ENCODE assay signal across 16 cellular contexts in the genomic region with DNA sequence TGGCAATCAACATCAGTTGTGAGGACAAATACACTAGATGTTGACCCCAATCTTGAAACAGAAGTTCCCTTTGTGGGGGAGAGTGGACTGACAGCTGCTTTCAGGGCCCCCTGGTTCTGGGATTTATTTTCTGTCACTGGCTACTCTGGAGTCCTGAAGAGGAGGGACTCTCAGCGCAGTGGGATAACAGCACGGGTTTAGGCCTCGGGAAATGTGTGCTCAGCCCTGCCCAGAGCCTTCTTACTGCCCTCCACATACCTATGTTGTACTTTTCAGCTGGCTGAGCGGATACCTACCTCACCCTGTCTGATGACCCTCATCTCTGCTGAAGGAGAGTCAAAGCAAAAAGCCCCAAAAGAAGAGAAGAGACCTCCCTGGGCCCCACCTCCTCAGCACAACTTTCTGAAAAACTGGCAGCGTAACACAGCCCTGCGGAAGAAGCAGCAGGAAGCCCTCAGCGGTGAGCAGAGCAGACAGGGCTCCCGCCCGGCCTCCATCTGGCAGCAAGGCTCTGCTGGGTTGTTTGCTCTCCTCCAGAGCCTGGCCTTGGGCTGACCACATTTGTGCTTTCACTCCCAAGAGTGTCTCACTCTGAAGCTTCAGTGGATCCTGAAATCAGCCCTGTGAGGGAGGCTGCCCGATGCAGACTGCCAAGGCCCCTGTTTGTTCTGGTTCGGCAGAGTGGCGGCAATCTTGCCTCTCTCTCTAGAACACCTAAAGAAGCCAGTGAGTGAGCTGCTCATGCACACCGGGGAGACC. TPM values are rescaled to one million over a fixed set of nuclear protein-coding genes. Genes with fewer than 3 reads are reported as not detected.
DNase-seq lines count a peak whose midpoint lies in the region; ATAC-seq and TF ChIP-seq lines count a peak whose summit lies in the region.
"Had no signal": no experiment of that assay in that cellular context is flagged by ENCODE, and none has a peak within 500 bp of the region (broad histone marks: within the 10 kb centered on the region; RNA-seq: fewer than 3 reads in every experiment).

No MANE protein-coding gene starts in this region.

- CTCF ChIA-PET in activated naive CD4-positive, alpha-beta T cell treated with anti-CD3 and anti-CD28 coated beads, Interleukin-2, amount 10 ng/mL, durations not matched to agents 7 days and 5 days (lab: Charles Lee): interaction anchor here (1.0 kb wide), 1 partner anchor 24 kb away, joined by 3 read pairs; no protein-coding TSS in a partner anchor

- no peak for TF ChIP-seq CTCF in neural progenitor cell (IDR thresholded peaks at IDR 0.05)

- H3K27me3 Mint-ChIP-seq in activated naive CD4-positive, alpha-beta T cell treated with anti-CD3 and anti-CD28 coated beads, Interleukin-2, amount 10 ng/mL, durations not matched to agents 7 days and 5 days: no peaks in the 10 kb centered on the region
- peaks cover 10% of the 10 kb centered on the region for H3K27me3 Mint-ChIP-seq in neural progenitor cell (ENCODE audit: insufficient read depth, low read depth)
- no peaks in the 10 kb centered on the region for H3K27me3 Mint-ChIP-seq in activated T-cell treated with anti-CD3 and anti-CD28 coated beads, Interleukin-2, amount 50 U/mL, for 24 hours
- H3K27me3 Mint-ChIP-seq: activated CD4-positive, alpha-beta memory T cell treated with anti-CD3 and anti-CD28 coated beads, Interleukin-2, amount 10 ng/mL, durations not matched to agents 7 days and 5 days; effector memory CD8-positive, alpha-beta T cell had no signal

- no peaks in the 10 kb centered on the region for H3K27me3 ChIP-seq in neural progenitor cell

- no peaks in the 10 kb centered on the region for H3K9me3 Mint-ChIP-seq in activated naive CD4-positive, alpha-beta T cell treated with anti-CD3 and anti-CD28 coated beads, Interleukin-2, amount 10 ng/mL, durations not matched to agents 7 days and 5 days
- no peaks in the 10 kb centered on the region for H3K9me3 Mint-ChIP-seq in neural progenitor cell
- no peaks in the 10 kb centered on the region for H3K9me3 Mint-ChIP-seq in activated T-cell treated with anti-CD3 and anti-CD28 coated beads, Interleukin-2, amount 50 U/mL, for 24 hours
- H3K9me3 Mint-ChIP-seq in stimulated activated effector memory CD8-positive, alpha-beta T cell treated with anti-CD3 and anti-CD28 coated beads, Interleukin-12 subunit alpha, Interleukin-12 subunit beta, amount 100 ng/mL, for 72 hours: no peaks in the 10 kb centered on the region
- H3K9me3 Mint-ChIP-seq: activated CD4-positive, alpha-beta memory T cell treated with anti-CD3 and anti-CD28 coated beads, Interleukin-2, amount 10 ng/mL, durations not matched to agents 7 days and 5 days; effector memory CD8-positive, alpha-beta T cell had no signal

- no peak overlapping the region for H3K4me3 Mint-ChIP-seq in activated naive CD4-positive, alpha-beta T cell treated with anti-CD3 and anti-CD28 coated beads, Interleukin-2, amount 10 ng/mL, durations not matched to agents 7 days and 5 days
- peak overlapping the region; percentile 4 for H3K4me3 Mint-ChIP-seq in neural progenitor cell
- no peak overlapping the region for H3K4me3 Mint-ChIP-seq in activated T-cell treated with anti-CD3 and anti-CD28 coated beads, Interleukin-2, amount 50 U/mL, for 24 hours
- H3K4me3 Mint-ChIP-seq in stimulated activated effector memory CD8-positive, alpha-beta T cell treated with anti-CD3 and anti-CD28 coated beads, Interleukin-12 subunit alpha, Interleukin-12 subunit beta, amount 100 ng/mL, for 72 hours: no peak overlapping the region
- H3K4me3 Mint-ChIP-seq: activated CD4-positive, alpha-beta memory T cell treated with anti-CD3 and anti-CD28 coated beads, Interleukin-2, amount 10 ng/mL, durations not matched to agents 7 days and 5 days; effector memory CD8-positive, alpha-beta T cell had no signal

- no peaks in the 10 kb centered on the region for H3K36me3 Mint-ChIP-seq in activated naive CD4-positive, alpha-beta T cell treated with anti-CD3 and anti-CD28 coated beads, Interleukin-2, amount 10 ng/mL, durations not matched to agents 7 days and 5 days
- no peaks in the 10 kb centered on the region for H3K36me3 Mint-ChIP-seq in neural progenitor cell
- no peaks in the 10 kb centered on the region for H3K36me3 Mint-ChIP-seq in activated T-cell treated with anti-CD3 and anti-CD28 coated beads, Interleukin-2, amount 50 U/mL, for 24 hours (ENCODE audit: low read depth)
- H3K36me3 Mint-ChIP-seq in stimulated activated effector memory CD8-positive, alpha-beta T cell treated with anti-CD3 and anti-CD28 coated beads, Interleukin-12 subunit alpha, Interleukin-12 subunit beta, amount 100 ng/mL, for 72 hours: no peaks in the 10 kb centered on the region

- H4K20me1 ChIP-seq in neural progenitor cell (ENCODE audit: low read depth): no peaks in the 10 kb centered on the region

- 61% methylated on average over 13 of the region's 13 CpGs for WGBS in urinary bladder

- peak overlapping the region; percentile 69 for H3K27ac Mint-ChIP-seq in activated naive CD4-positive, alpha-beta T cell treated with anti-CD3 and anti-CD28 coated beads, Interleukin-2, amount 10 ng/mL, durations not matched to agents 7 days and 5 days
- no peak overlapping the region for H3K27ac Mint-ChIP-seq in neural progenitor cell
- no peak overlapping the region for H3K27ac Mint-ChIP-seq in activated T-cell treated with anti-CD3 and anti-CD28 coated beads, Interleukin-2, amount 50 U/mL, for 24 hours
- H3K27ac Mint-ChIP-seq in stimulated activated effector memory CD8-positive, alpha-beta T cell treated with anti-CD3 and anti-CD28 coated beads, Interleukin-12 subunit alpha, Interleukin-12 subunit beta, amount 100 ng/mL, for 72 hours: no peak overlapping the region
- H3K27ac Mint-ChIP-seq: activated CD4-positive, alpha-beta memory T cell treated with anti-CD3 and anti-CD28 coated beads, Interleukin-2, amount 10 ng/mL, durations not matched to agents 7 days and 5 days had no signal

- H3K79me2 ChIP-seq in neural progenitor cell (ENCODE audit: low read depth): no peaks in the 10 kb centered on the region

- H3K27ac ChIP-seq in neural progenitor cell (no peak overlapping the region), urinary bladder (ENCODE audit: low read depth) (peak overlapping the region; percentile 27)
- H3K27ac ChIP-seq: A549, PC-9, thoracic aorta had no signal

- ATAC-seq in stimulated activated effector memory CD8-positive, alpha-beta T cell treated with anti-CD3 and anti-CD28 coated beads, Interleukin-12 subunit alpha, Interleukin-12 subunit beta, amount 100 ng/mL, for 72 hours: no peak
- ATAC-seq: effector memory CD8-positive, alpha-beta T cell had no signal

- H3F3A ChIP-seq in neural progenitor cell (ENCODE audit: low read depth): no peaks in the 10 kb centered on the region

- H3K9me3 ChIP-seq in neural progenitor cell (ENCODE audit: low read depth): no peaks in the 10 kb centered on the region
- H3K9me3 ChIP-seq: A549, thoracic aorta had no signal

- H3K4me2 ChIP-seq in neural progenitor cell: no peak overlapping the region
- H3K4me2 ChIP-seq: A549, PC-9 had no signal

- peaks cover 30% of the 10 kb centered on the region for H3K4me1 Mint-ChIP-seq in activated naive CD4-positive, alpha-beta T cell treated with anti-CD3 and anti-CD28 coated beads, Interleukin-2, amount 10 ng/mL, durations not matched to agents 7 days and 5 days
- peaks cover 36% of the 10 kb centered on the region for H3K4me1 Mint-ChIP-seq in neural progenitor cell
- no peaks in the 10 kb centered on the region for H3K4me1 Mint-ChIP-seq in activated T-cell treated with anti-CD3 and anti-CD28 coated beads, Interleukin-2, amount 50 U/mL, for 24 hours (ENCODE audit: low read depth)
- H3K4me1 Mint-ChIP-seq in stimulated activated effector memory CD8-positive, alpha-beta T cell treated with anti-CD3 and anti-CD28 coated beads, Interleukin-12 subunit alpha, Interleukin-12 subunit beta, amount 100 ng/mL, for 72 hours: no peaks in the 10 kb centered on the region

- H3K4me3 ChIP-seq in neural progenitor cell: no peak overlapping the region
- no peak overlapping the region for H3K4me3 ChIP-seq in urinary bladder (ENCODE audit: low read depth, low read length)
- H3K4me3 ChIP-seq: A549, PC-9, thoracic aorta had no signal

- DNase-seq in activated naive CD4-positive, alpha-beta T cell treated with anti-CD3 and anti-CD28 coated beads, Interleukin-2, amount 10 ng/mL, durations not matched to agents 7 days and 5 days: no peak
- DNase-seq in activated naive CD4-positive, alpha-beta T cell treated with Interleukin-2 at 50 U/mL for 16 hours: no peak
- DNase-seq in cerebellar nuclear complex (lab: John Stamatoyannopoulos, UW) (peak; percentile 18 to 61), neural progenitor cell (ENCODE audit: low spot score) (no peak), Ammon's horn (ENCODE audit: low spot score) (no peak)
- DNase-seq in activated T-cell treated with anti-CD3 and anti-CD28 coated beads, Interleukin-2, amount 50 U/mL, for 24 hours: no peak
- DNase-seq in stimulated activated effector memory CD8-positive, alpha-beta T cell treated with anti-CD3 and anti-CD28 coated beads, Interleukin-12 subunit alpha, Interleukin-12 subunit beta, amount 100 ng/mL, for 72 hours (ENCODE audit: low spot score in 2 of 2): no peak
- DNase-seq: activated CD4-positive, alpha-beta memory T cell treated with anti-CD3 and anti-CD28 coated beads, Interleukin-2, amount 10 ng/mL, durations not matched to agents 7 days and 5 days; effector memory CD8-positive, alpha-beta T cell; hippocampal formation; NCI-H1694; NCI-H526; PC-9 had no signal

- H3K9ac ChIP-seq in neural progenitor cell: no peak overlapping the region

- H3K36me3 ChIP-seq in neural progenitor cell (no peaks in the 10 kb centered on the region), urinary bladder (ENCODE audit: insufficient read depth) (no peaks in the 10 kb centered on the region)
- H3K36me3 ChIP-seq: thoracic aorta had no signal

- H3K4me1 ChIP-seq in neural progenitor cell: peaks cover 11% of the 10 kb centered on the region
- H3K4me1 ChIP-seq in urinary bladder (ENCODE audit: insufficient read depth): no peaks in the 10 kb centered on the region

- H2AFZ ChIP-seq in neural progenitor cell (replicated peaks): no peak overlapping the region
- H2AFZ ChIP-seq: PC-9 had no signal

RNA-seq across cellular contexts. Expression of a gene that starts 10.2 kb away (rescaled TPM):
- total RNA-seq in neural progenitor cell (ENCODE audit: low replicate concordance) (3.5 and 3.8 TPM in 2 replicates), urinary bladder (1.3 TPM)
- polyA plus RNA-seq in urinary bladder: 0.23 TPM

RNA-seq across cellular contexts. Expression of a gene that starts 14.1 kb away (rescaled TPM):
- total RNA-seq in neural progenitor cell (ENCODE audit: low replicate concordance): 0.09 and 0.24 TPM in 2 replicates
- total RNA-seq in urinary bladder: 4.4 TPM
- 5.6 TPM for polyA plus RNA-seq in urinary bladder
- total RNA-seq: activated CD4-positive, alpha-beta memory T cell treated with anti-CD3 and anti-CD28 coated beads, Interleukin-2, amount 10 ng/mL, durations not matched to agents 7 days and 5 days had no signal

RNA-seq across cellular contexts. Expression of a gene that starts 28.5 kb away (rescaled TPM):
- total RNA-seq in neural progenitor cell (ENCODE audit: low replicate concordance) (22.8 and 60.5 TPM in 2 replicates), urinary bladder (32.5 TPM)
- 32.6 TPM for polyA plus RNA-seq in urinary bladder

RNA-seq across cellular contexts. Expression of a gene that starts 39.8 kb away (rescaled TPM):
- total RNA-seq in neural progenitor cell (ENCODE audit: low replicate concordance): 9.7 and 12.9 TPM in 2 replicates
- total RNA-seq in urinary bladder: 17.0 TPM
- 29.2 TPM for polyA plus RNA-seq in urinary bladder

RNA-seq across cellular contexts. Expression of a gene that starts 42.1 kb away (rescaled TPM):
- total RNA-seq in neural progenitor cell (ENCODE audit: low replicate concordance) (1.6 and 4.9 TPM in 2 replicates), urinary bladder (6.6 TPM)
- polyA plus RNA-seq in urinary bladder: 0.15 TPM
- total RNA-seq: activated CD4-positive, alpha-beta memory T cell treated with anti-CD3 and anti-CD28 coated beads, Interleukin-2, amount 10 ng/mL, durations not matched to agents 7 days and 5 days had no signal

Comparison
In these comparisons a context has a peak if more than half of its experiments do, and no peak if none do; other contexts are left out.
1. DNase-seq: peak in cerebellar nuclear complex (2 of 2); none in activated naive CD4-positive, alpha-beta T cell treated with anti-CD3 and anti-CD28 coated beads, Interleukin-2, amount 10 ng/mL, durations not matched to agents 7 days and 5 days (single experiment), activated naive CD4-positive, alpha-beta T cell treated with Interleukin-2 at 50 U/mL for 16 hours (single experiment), neural progenitor cell (single experiment), Ammon's horn (single experiment), activated T-cell treated with anti-CD3 and anti-CD28 coated beads, Interleukin-2, amount 50 U/mL, for 24 hours (single experiment) and stimulated activated effector memory CD8-positive, alpha-beta T cell treated with anti-CD3 and anti-CD28 coated beads, Interleukin-12 subunit alpha, Interleukin-12 subunit beta, amount 100 ng/mL, for 72 hours (0 of 2).